1 cellular context compared by ENCODE assay signal in the genomic region with DNA sequence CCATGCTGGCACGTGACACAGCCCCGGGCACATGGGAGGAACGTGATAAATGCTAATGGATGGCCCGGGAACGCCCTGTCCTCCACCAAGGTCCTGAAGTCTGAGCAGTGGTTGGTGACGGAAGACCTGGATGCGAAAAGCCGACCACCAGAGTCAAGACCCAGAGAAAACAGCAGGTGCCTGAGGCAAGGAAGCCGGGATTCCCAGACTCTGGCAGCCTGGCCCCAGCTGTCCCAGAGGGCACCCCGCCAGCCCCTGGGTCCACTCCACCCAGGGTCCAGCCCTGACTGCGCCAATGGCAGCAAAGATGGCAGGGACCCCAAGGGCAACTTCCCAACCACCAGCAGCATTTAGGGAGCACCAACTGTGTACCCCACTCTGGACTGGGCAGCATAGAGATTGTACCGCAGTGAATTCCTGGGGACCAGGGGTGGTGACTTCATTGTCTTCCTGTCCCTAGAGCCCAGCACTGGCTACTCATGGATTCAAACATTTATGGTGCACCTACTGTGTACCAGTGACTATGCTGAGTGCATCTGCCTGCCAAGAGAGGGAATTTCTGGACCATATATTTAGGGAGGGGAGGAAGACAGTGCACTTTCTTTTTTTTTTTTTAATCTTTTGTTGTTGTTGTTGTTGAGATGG.
TF ChIP-seq lines count a peak whose summit lies in the region.

No MANE protein-coding gene starts in this region.

TF ChIP-seq in GM23338, 12 proteins besides CTCF, POLR2A, EP300 and RAD21 (continued from another document):
- TF ChIP-seq, protein P1, sequence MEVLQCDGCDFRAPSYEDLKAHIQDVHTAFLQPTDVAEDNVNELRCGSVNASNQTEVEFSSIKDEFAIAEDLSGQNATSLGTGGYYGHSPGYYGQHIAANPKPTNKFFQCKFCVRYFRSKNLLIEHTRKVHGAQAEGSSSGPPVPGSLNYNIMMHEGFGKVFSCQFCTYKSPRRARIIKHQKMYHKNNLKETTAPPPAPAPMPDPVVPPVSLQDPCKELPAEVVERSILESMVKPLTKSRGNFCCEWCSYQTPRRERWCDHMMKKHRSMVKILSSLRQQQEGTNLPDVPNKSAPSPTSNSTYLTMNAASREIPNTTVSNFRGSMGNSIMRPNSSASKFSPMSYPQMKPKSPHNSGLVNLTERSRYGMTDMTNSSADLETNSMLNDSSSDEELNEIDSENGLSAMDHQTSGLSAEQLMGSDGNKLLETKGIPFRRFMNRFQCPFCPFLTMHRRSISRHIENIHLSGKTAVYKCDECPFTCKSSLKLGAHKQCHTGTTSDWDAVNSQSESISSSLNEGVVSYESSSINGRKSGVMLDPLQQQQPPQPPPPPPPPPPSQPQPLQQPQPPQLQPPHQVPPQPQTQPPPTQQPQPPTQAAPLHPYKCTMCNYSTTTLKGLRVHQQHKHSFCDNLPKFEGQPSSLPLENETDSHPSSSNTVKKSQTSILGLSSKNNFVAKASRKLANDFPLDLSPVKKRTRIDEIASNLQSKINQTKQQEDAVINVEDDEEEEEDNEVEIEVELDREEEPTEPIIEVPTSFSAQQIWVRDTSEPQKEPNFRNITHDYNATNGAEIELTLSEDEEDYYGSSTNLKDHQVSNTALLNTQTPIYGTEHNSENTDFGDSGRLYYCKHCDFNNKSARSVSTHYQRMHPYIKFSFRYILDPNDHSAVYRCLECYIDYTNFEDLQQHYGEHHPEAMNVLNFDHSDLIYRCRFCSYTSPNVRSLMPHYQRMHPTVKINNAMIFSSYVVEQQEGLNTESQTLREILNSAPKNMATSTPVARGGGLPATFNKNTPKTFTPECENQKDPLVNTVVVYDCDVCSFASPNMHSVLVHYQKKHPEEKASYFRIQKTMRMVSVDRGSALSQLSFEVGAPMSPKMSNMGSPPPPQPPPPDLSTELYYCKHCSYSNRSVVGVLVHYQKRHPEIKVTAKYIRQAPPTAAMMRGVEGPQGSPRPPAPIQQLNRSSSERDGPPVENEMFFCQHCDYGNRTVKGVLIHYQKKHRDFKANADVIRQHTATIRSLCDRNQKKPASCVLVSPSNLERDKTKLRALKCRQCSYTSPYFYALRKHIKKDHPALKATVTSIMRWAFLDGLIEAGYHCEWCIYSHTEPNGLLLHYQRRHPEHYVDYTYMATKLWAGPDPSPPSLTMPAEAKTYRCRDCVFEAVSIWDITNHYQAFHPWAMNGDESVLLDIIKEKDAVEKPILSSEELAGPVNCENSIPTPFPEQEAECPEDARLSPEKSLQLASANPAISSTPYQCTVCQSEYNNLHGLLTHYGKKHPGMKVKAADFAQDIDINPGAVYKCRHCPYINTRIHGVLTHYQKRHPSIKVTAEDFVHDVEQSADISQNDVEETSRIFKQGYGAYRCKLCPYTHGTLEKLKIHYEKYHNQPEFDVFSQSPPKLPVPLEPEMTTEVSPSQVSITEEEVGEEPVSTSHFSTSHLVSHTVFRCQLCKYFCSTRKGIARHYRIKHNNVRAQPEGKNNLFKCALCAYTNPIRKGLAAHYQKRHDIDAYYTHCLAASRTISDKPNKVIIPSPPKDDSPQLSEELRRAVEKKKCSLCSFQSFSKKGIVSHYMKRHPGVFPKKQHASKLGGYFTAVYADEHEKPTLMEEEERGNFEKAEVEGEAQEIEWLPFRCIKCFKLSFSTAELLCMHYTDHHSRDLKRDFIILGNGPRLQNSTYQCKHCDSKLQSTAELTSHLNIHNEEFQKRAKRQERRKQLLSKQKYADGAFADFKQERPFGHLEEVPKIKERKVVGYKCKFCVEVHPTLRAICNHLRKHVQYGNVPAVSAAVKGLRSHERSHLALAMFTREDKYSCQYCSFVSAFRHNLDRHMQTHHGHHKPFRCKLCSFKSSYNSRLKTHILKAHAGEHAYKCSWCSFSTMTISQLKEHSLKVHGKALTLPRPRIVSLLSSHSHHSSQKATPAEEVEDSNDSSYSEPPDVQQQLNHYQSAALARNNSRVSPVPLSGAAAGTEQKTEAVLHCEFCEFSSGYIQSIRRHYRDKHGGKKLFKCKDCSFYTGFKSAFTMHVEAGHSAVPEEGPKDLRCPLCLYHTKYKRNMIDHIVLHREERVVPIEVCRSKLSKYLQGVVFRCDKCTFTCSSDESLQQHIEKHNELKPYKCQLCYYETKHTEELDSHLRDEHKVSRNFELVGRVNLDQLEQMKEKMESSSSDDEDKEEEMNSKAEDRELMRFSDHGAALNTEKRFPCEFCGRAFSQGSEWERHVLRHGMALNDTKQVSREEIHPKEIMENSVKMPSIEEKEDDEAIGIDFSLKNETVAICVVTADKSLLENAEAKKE (CRISPR knock-in tag; IDR thresholded peaks at IDR 0.05) = no peak
- TF ChIP-seq NANOG (IDR thresholded peaks at IDR 0.05; ENCODE audit: borderline replicate concordance) (no peak), ZNF331 (CRISPR knock-in tag; IDR thresholded peaks at IDR 0.05; ENCODE audit: low read depth) (no peak)
